1 cellular context compared by ENCODE assay signal in genomic region chr2:64311948-64312621, GRCh38.
A peak's percentile ranks its signal among the peaks of the same experiment; 100 is the strongest.
TF ChIP-seq lines count a peak whose summit lies in the region.

No MANE protein-coding gene starts in this region.

TF ChIP-seq in HCT116, 20 proteins besides CTCF, POLR2A, EP300 and RAD21:
- TF ChIP-seq, protein P1, sequence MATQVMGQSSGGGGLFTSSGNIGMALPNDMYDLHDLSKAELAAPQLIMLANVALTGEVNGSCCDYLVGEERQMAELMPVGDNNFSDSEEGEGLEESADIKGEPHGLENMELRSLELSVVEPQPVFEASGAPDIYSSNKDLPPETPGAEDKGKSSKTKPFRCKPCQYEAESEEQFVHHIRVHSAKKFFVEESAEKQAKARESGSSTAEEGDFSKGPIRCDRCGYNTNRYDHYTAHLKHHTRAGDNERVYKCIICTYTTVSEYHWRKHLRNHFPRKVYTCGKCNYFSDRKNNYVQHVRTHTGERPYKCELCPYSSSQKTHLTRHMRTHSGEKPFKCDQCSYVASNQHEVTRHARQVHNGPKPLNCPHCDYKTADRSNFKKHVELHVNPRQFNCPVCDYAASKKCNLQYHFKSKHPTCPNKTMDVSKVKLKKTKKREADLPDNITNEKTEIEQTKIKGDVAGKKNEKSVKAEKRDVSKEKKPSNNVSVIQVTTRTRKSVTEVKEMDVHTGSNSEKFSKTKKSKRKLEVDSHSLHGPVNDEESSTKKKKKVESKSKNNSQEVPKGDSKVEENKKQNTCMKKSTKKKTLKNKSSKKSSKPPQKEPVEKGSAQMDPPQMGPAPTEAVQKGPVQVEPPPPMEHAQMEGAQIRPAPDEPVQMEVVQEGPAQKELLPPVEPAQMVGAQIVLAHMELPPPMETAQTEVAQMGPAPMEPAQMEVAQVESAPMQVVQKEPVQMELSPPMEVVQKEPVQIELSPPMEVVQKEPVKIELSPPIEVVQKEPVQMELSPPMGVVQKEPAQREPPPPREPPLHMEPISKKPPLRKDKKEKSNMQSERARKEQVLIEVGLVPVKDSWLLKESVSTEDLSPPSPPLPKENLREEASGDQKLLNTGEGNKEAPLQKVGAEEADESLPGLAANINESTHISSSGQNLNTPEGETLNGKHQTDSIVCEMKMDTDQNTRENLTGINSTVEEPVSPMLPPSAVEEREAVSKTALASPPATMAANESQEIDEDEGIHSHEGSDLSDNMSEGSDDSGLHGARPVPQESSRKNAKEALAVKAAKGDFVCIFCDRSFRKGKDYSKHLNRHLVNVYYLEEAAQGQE (IDR thresholded peaks at IDR 0.05; ENCODE audit: low read depth), result no peak
- TF ChIP-seq EGR1 (IDR thresholded peaks at IDR 0.05; ENCODE audit: low read depth) (peak; percentile 96), CEBPB (IDR thresholded peaks at IDR 0.05; ENCODE audit: low read depth) (peak; percentile 87), TCF7L2 (IDR thresholded peaks at IDR 0.05; ENCODE audit: borderline replicate concordance, extremely low read depth, insufficient read depth, insufficient read length) (peak; percentile 69), CBX3 (IDR thresholded peaks at IDR 0.05; ENCODE audit: low read depth) (peak; percentile 43; the same call in 1 of the 2 replicates)
